In genomic region chr7:80485721-80486120, GRCh38 we compare ENCODE assay signal across 32 cellular contexts. TPM values are rescaled to one million over a fixed set of nuclear protein-coding genes. Genes with fewer than 3 reads are reported as not detected.
"Had no signal": no experiment of that assay in that cellular context is flagged by ENCODE, and none has a peak within 500 bp of the region (broad histone marks: within the 10 kb centered on the region; RNA-seq: fewer than 3 reads in every experiment).

No MANE protein-coding gene starts in this region.

- H3K27ac Mint-ChIP-seq: memory B cell; naive thymus-derived CD4-positive, alpha-beta T cell had no signal

- H3K27me3 Mint-ChIP-seq: memory B cell; naive thymus-derived CD4-positive, alpha-beta T cell had no signal

- H3K36me3 ChIP-seq: esophagus squamous epithelium, gastrocnemius medialis, heart right ventricle, left lung, lower lobe of right lung had no signal

- FAIRE-seq: colon, endothelial cell of umbilical vein, islet of Langerhans, keratinocyte had no signal

- ATAC-seq: esophagus mucosa; gastrocnemius medialis; heart right ventricle; left cardiac atrium; left lung; left ventricle myocardium superior; lower lobe of right lung; naive thymus-derived CD4-positive, alpha-beta T cell had no signal

- DNase-seq: dermis blood vessel endothelial cell; dorsolateral prefrontal cortex; effector CD4-positive, alpha-beta T cell; effector memory CD4-positive, alpha-beta T cell; erythroblast; esophagus squamous epithelium; foreskin melanocyte; gastrocnemius medialis; glutamatergic neuron; head of caudate nucleus; heart right ventricle; hippocampal formation; left cardiac atrium; left lung; left ventricle myocardium superior; lower lobe of right lung; mesendoderm; midbrain; naive thymus-derived CD4-positive, alpha-beta T cell had no signal

- H3K27me3 ChIP-seq: dorsolateral prefrontal cortex, esophagus squamous epithelium, gastrocnemius medialis, heart right ventricle, left lung had no signal

- H3K27ac ChIP-seq: coronary artery, dorsolateral prefrontal cortex, epithelial cell of prostate, esophagus squamous epithelium, gastrocnemius medialis, heart right ventricle, left lung, lower lobe of right lung had no signal

- H3K36me3 Mint-ChIP-seq: memory B cell; naive thymus-derived CD4-positive, alpha-beta T cell had no signal

- H3K4me3 ChIP-seq: coronary artery, dorsolateral prefrontal cortex, esophagus squamous epithelium, gastrocnemius medialis, heart right ventricle, left lung, lower lobe of right lung had no signal

- H3K4me1 ChIP-seq: left lung, lower lobe of right lung had no signal

- H3K4me1 Mint-ChIP-seq: memory B cell; naive thymus-derived CD4-positive, alpha-beta T cell had no signal

- H3K4me3 Mint-ChIP-seq: memory B cell; naive thymus-derived CD4-positive, alpha-beta T cell had no signal

- H3K9me3 ChIP-seq: esophagus squamous epithelium, gastrocnemius medialis, heart right ventricle, left lung, lower lobe of right lung had no signal

RNA-seq across cellular contexts. Expression of gene GNAT3, which starts 26.1 kb away (rescaled TPM):
- total RNA-seq: dermis blood vessel endothelial cell; dorsolateral prefrontal cortex; endothelial cell of umbilical vein; esophagus mucosa; esophagus squamous epithelium; gastrocnemius medialis; glomerular endothelial cell; heart right ventricle; kidney epithelial cell; left cardiac atrium; left lung; left ventricle myocardium superior; lower leg skin; lower lobe of right lung; lung microvascular endothelial cell; mononuclear cell; naive thymus-derived CD4-positive, alpha-beta T cell had no signal
- polyA plus RNA-seq: endothelial cell of umbilical vein; heart right ventricle; keratinocyte; naive thymus-derived CD4-positive, alpha-beta T cell had no signal
